ENCODE assay signal across 18 cellular contexts in genomic region chr1:2527553-2527860, GRCh38. TPM values are rescaled to one million over a fixed set of nuclear protein-coding genes. Genes with fewer than 3 reads are reported as not detected.
A peak's percentile ranks its signal among the peaks of the same experiment; 100 is the strongest.
DNase-seq lines count a peak whose midpoint lies in the region; ATAC-seq, FAIRE-seq and TF ChIP-seq lines count a peak whose summit lies in the region.
"Had no signal": no experiment of that assay in that cellular context is flagged by ENCODE, and none has a peak within 500 bp of the region (broad histone marks: within the 10 kb centered on the region; RNA-seq: fewer than 3 reads in every experiment).

No MANE protein-coding gene starts in this region.

- H4K20me1 ChIP-seq in HepG2 (ENCODE audit: insufficient read depth, low read length): peaks cover 26% of the 10 kb centered on the region

- peaks cover 11 to 18% of the 10 kb centered on the region in 2 donors for H3K27me3 Mint-ChIP-seq in CD8-positive, alpha-beta memory T cell

- no peaks in the 10 kb centered on the region for H3K9me3 Mint-ChIP-seq in CD8-positive, alpha-beta memory T cell
- H3K9me3 Mint-ChIP-seq: T-helper 2 cell treated with Interferon-gamma antibody and Interleukin-4, amounts not matched to agents 5 μg/mL and 100 μg/mL, for 36 hours had no signal

- no peak for ATAC-seq in HepG2

- no peak overlapping the region for H3K4me3 ChIP-seq in CD8-positive, alpha-beta memory T cell (ENCODE audit: low read length)
- H3K4me3 ChIP-seq in ascending aorta (peak overlapping the region in 1 of 2 donors; percentile 75), HepG2 (replicated peaks in 1 of 3; ENCODE audit: insufficient read depth in 1 of 3, low read depth in 2 of 3, low read length in 3 of 3) (peak overlapping the region in 1 of 3 experiments; percentile 96; a peak in 1 of 6 replicates), skin epidermis (no peak overlapping the region), WERI-Rb-1 (ENCODE audit: low read depth, low read length) (no peak overlapping the region)
- H3K4me3 ChIP-seq: colonic mucosa, smooth muscle cell had no signal

- TF ChIP-seq EP300 in HepG2 (IDR thresholded peaks at IDR 0.05; ENCODE audit: low read depth in 2 of 2, low read length in 2 of 2) (no peak), HepG2 (CRISPR knock-in tag; IDR thresholded peaks at IDR 0.05; ENCODE audit: borderline replicate concordance) (no peak)

- H2AFZ ChIP-seq in HepG2 (ENCODE audit: low read length): no peak overlapping the region

- DNase-seq in CD8-positive, alpha-beta memory T cell: no peak
- DNase-seq in ascending aorta (ENCODE audit: low spot score in 2 of 2) (no peak), HepG2 (ENCODE audit: low spot score) (no peak), WERI-Rb-1 (no peak), kidney glomerular epithelial cell (lab: John Stamatoyannopoulos, UW) (no peak), NOMO-1 treated with dmso at 0.1 percent for 144 hours (lab: John Stamatoyannopoulos, UW; ENCODE audit: unreplicated experiment) (no peak), D721Med (ENCODE audit: insufficient read length, low spot score) (no peak)
- DNase-seq: left lung, NCI-H1417 treated with DMSO at 0.1 percent for 48 hours had no signal

- in situ Hi-C loops in HepG2 (cut with HindIII; ENCODE audit: extremely low pct_ligation_motif_present, low pct_unique_long_range_greater_than_20kb): no loop called here

- no peaks in the 10 kb centered on the region for H3K36me3 ChIP-seq in CD8-positive, alpha-beta memory T cell (ENCODE audit: insufficient read depth, low read length)
- H3K36me3 ChIP-seq in ascending aorta: no peaks in the 10 kb centered on the region
- H3K36me3 ChIP-seq in HepG2 (replicated peaks in 1 of 2; ENCODE audit: control insufficient read depth in 1 of 2, insufficient read depth in 2 of 2, low read length in 2 of 2): peaks cover 0 to 1% of the 10 kb centered on the region in 2 experiments; a peak in 1 of 5 replicates
- H3K36me3 ChIP-seq in WERI-Rb-1: peaks cover 25% of the 10 kb centered on the region
- H3K36me3 ChIP-seq: colonic mucosa, left lung, pancreas had no signal

- H3K27ac ChIP-seq in CD8-positive, alpha-beta memory T cell (ENCODE audit: low read depth, low read length): no peak overlapping the region
- peak overlapping the region; percentile 20 to 46 for H3K27ac ChIP-seq in ascending aorta
- no peak overlapping the region for H3K27ac ChIP-seq in HepG2 (ENCODE audit: extremely low read length, insufficient read depth, low read length)
- H3K27ac ChIP-seq in skin epidermis: peak overlapping the region in 12 of 21 experiments; percentile 28 to 91 (median 82)
- no peak overlapping the region for H3K27ac ChIP-seq in WERI-Rb-1
- H3K27ac ChIP-seq: colonic mucosa, foreskin keratinocyte, left lung, pancreas, SJSA1 had no signal

- intact Hi-C loops in ascending aorta (cut with DNase I) (loop anchor here (2.0 to 5.0 kb wide), 2 partner anchors 115 to 335 kb away; partner anchors contain the start of gene FAAP20), HepG2 (cut with micrococcal nuclease; ENCODE audit: unreplicated experiment) (loop anchor here (2.0 kb wide), 1 partner anchor 19 kb away; no protein-coding TSS in a partner anchor)

- no peak for TF ChIP-seq RAD21 in HepG2 (CRISPR knock-in tag; IDR thresholded peaks at IDR 0.05)

- H3K27ac Mint-ChIP-seq in CD8-positive, alpha-beta memory T cell: no peak overlapping the region
- H3K27ac Mint-ChIP-seq: T-helper 2 cell treated with Interferon-gamma antibody and Interleukin-4, amounts not matched to agents 5 μg/mL and 100 μg/mL, for 36 hours had no signal

- peaks cover 0 to 12% (median 0%) of the 10 kb centered on the region in 3 donors for H3K36me3 Mint-ChIP-seq in CD8-positive, alpha-beta memory T cell

- no peak overlapping the region for H3K4me2 ChIP-seq in HepG2 (ENCODE audit: low read depth, low read length)

- H3K9ac ChIP-seq in HepG2 (ENCODE audit: insufficient read depth, low read depth, low read length): no peak overlapping the region

- no peak for TF ChIP-seq CTCF in ascending aorta (IDR thresholded peaks at IDR 0.05)
- TF ChIP-seq CTCF in HepG2 (CRISPR knock-in tag; IDR thresholded peaks at IDR 0.05): no peak
- TF ChIP-seq CTCF in WERI-Rb-1 (IDR thresholded peaks at IDR 0.05; ENCODE audit: low read depth, low read length): no peak
- TF ChIP-seq CTCF in D721Med (IDR thresholded peaks at IDR 0.05; ENCODE audit: insufficient read depth, missing control alignments): no peak

- no peaks in the 10 kb centered on the region for H3K9me3 ChIP-seq in CD8-positive, alpha-beta memory T cell (ENCODE audit: low read length)
- H3K9me3 ChIP-seq in ascending aorta (no peaks in the 10 kb centered on the region), HepG2 (ENCODE audit: low read length) (no peaks in the 10 kb centered on the region), WERI-Rb-1 (ENCODE audit: severe bottlenecking) (no peaks in the 10 kb centered on the region)
- H3K9me3 ChIP-seq: colonic mucosa, left lung, pancreas, SJSA1 had no signal

- peak overlapping the region in 6 of 7 donors; percentile 32 to 99 (median 90) for H3K4me3 Mint-ChIP-seq in CD8-positive, alpha-beta memory T cell

- H3K27me3 ChIP-seq in CD8-positive, alpha-beta memory T cell (ENCODE audit: insufficient read depth, low read length, poor library complexity, severe bottlenecking): peaks cover 18% of the 10 kb centered on the region
- no peaks in the 10 kb centered on the region for H3K27me3 ChIP-seq in ascending aorta
- peaks cover 14 to 50% of the 10 kb centered on the region in 2 experiments for H3K27me3 ChIP-seq in HepG2 (ENCODE audit: control insufficient read depth in 1 of 2, insufficient read depth in 2 of 2, low read length in 2 of 2)
- H3K27me3 ChIP-seq in WERI-Rb-1 (ENCODE audit: insufficient read depth, low read depth, severe bottlenecking): no peaks in the 10 kb centered on the region
- H3K27me3 ChIP-seq: foreskin keratinocyte had no signal

- TF ChIP-seq POLR2A in HepG2 (IDR thresholded peaks at IDR 0.05; ENCODE audit: insufficient read depth in 1 of 2, low read depth in 2 of 2, low read length in 2 of 2): no peak

- POLR2A ChIA-PET in CD8-positive, alpha-beta memory T cell (lab: Charles Lee): interaction anchor here (1.7 to 4.8 kb wide), 3 partner anchors 12 to 20 kb away, joined by 4 to 87 read pairs (median 6); no protein-coding TSS in a partner anchor
- POLR2A ChIA-PET in HepG2 (lab: Yijun Ruan, JAX): interaction anchor here (3.6 to 3.9 kb wide), 2 partner anchors 19 to 114 kb away, joined by 16 to 38 read pairs; partner anchors contain the start of gene PEX10

- BruUV-seq in HepG2 (replicated peaks; lab: Mats Ljungman, UMichigan): no TSS peak

- FAIRE-seq in HepG2 (lab: Jason Lieb, UNC) (no peak), D721Med (lab: Jason Lieb, UNC) (no peak)
- FAIRE-seq: endothelial cell of umbilical vein, pancreas had no signal

- H3K4me1 Mint-ChIP-seq in CD8-positive, alpha-beta memory T cell: peaks cover 37 to 58% (median 40%) of the 10 kb centered on the region in 3 donors

- CTCF ChIA-PET in CD8-positive, alpha-beta memory T cell (lab: Charles Lee): interaction anchor here (7.1 kb wide), 1 partner anchor 16 kb away, joined by 134 read pairs; no protein-coding TSS in a partner anchor
- CTCF ChIA-PET in HepG2 (lab: Yijun Ruan, JAX; ENCODE audit: low intra/inter-chr PET ratio, low total read pairs): no interaction called here

- H3K4me1 ChIP-seq in CD8-positive, alpha-beta memory T cell (ENCODE audit: insufficient read depth, low read length): peaks cover 57% of the 10 kb centered on the region
- peaks cover 37 to 63% of the 10 kb centered on the region in 2 donors for H3K4me1 ChIP-seq in ascending aorta
- H3K4me1 ChIP-seq in HepG2 (ENCODE audit: insufficient read depth, low read length): peaks cover 60% of the 10 kb centered on the region

- peaks cover 35% of the 10 kb centered on the region for H3K79me2 ChIP-seq in HepG2 (ENCODE audit: insufficient read depth, low read length)

- WGBS in HepG2 (ENCODE audit: low lambda C conversion rate): no CpG with 5 or more reads among the region's 4 CpGs

RNA-seq across cellular contexts. Expression of gene PANK4, which starts 1.1 kb away (rescaled TPM):
- 10 to 100 TPM; 40.3 to 46.3 TPM for total RNA-seq in CD8-positive, alpha-beta memory T cell
- 25.0 TPM for polyA plus RNA-seq in CD8-positive, alpha-beta memory T cell
- total RNA-seq in ascending aorta (80.5 TPM), HepG2 (2016; rRNA removed; fragmentation: Illumina TruSeq; extraction: Trizol) (9.2 and 19.3 TPM in 2 replicates)
- 15.2 and 19.7 TPM in 2 replicates for total RNA-seq in HepG2 (2016; cell fraction: cytosol; rRNA removed; fragmentation: Illumina TruSeq; extraction: Trizol; ENCODE audit: low read depth)
- total RNA-seq in HepG2 (2016; cell fraction: insoluble cytoplasmic fraction; rRNA removed; fragmentation: Illumina TruSeq; extraction: Trizol): 9.5 and 17.6 TPM in 2 replicates
- 5.3 and 5.7 TPM in 2 replicates for total RNA-seq in HepG2 (2016; cell fraction: membrane; rRNA removed; fragmentation: Illumina TruSeq; extraction: Trizol)
- total RNA-seq in HepG2 (2016; cell fraction: nucleus; rRNA removed; fragmentation: Illumina TruSeq; extraction: Trizol): 19.2 TPM in 2 replicates
- polyA plus RNA-seq in HepG2 (2011; rRNA removed): 17.2 and 17.4 TPM in 2 replicates
- 7.9 and 10.5 TPM in 2 replicates for polyA plus RNA-seq in HepG2 (2011; cell fraction: cytosol; rRNA removed)
- 84.3 and 91.7 TPM in 2 replicates for polyA plus RNA-seq in HepG2 (2011; cell fraction: nucleus; rRNA removed)
- 11.1 and 12.3 TPM in 2 replicates for polyA plus RNA-seq in HepG2 (2012)
- polyA plus RNA-seq in HepG2 (2016; cell fraction: cytosol; fragmentation: Illumina TruSeq; extraction: Trizol; ENCODE audit: low read depth): 0.83 and 1.3 TPM in 2 replicates
- 6.9 and 9.3 TPM in 2 replicates for polyA plus RNA-seq in HepG2 (2016; cell fraction: insoluble cytoplasmic fraction; fragmentation: Illumina TruSeq; extraction: Trizol; ENCODE audit: low read depth)
- 1.5 and 2.2 TPM in 2 replicates for polyA plus RNA-seq in HepG2 (2016; cell fraction: membrane; fragmentation: Illumina TruSeq; extraction: Trizol; ENCODE audit: low read depth)
- 33.9 and 43.9 TPM in 2 replicates for polyA plus RNA-seq in HepG2 (2016; cell fraction: nucleus; fragmentation: Illumina TruSeq; extraction: Trizol; ENCODE audit: insufficient read depth, low read depth)
- polyA minus RNA-seq in HepG2 (2011; rRNA and poly(A)+ RNA removed; ENCODE audit: low replicate concordance): 27.8 and 43.6 TPM in 2 replicates
- 14.8 and 18.2 TPM in 2 replicates for polyA minus RNA-seq in HepG2 (2011; cell fraction: cytosol; rRNA and poly(A)+ RNA removed)
- 56.7 and 65.1 TPM in 2 replicates for polyA minus RNA-seq in HepG2 (2011; cell fraction: nucleus; rRNA and poly(A)+ RNA removed)

RNA-seq across cellular contexts. Expression of gene HES5, which starts 2.6 kb away (rescaled TPM):
- total RNA-seq in CD8-positive, alpha-beta memory T cell: not detected
- polyA plus RNA-seq in CD8-positive, alpha-beta memory T cell: not detected
- not detected for total RNA-seq in ascending aorta
- not detected in 2 replicates for total RNA-seq in HepG2 (2016; rRNA removed; fragmentation: Illumina TruSeq; extraction: Trizol)
- total RNA-seq in HepG2 (2016; cell fraction: cytosol; rRNA removed; fragmentation: Illumina TruSeq; extraction: Trizol; ENCODE audit: low read depth): not detected in 2 replicates
- total RNA-seq in HepG2 (2016; cell fraction: insoluble cytoplasmic fraction; rRNA removed; fragmentation: Illumina TruSeq; extraction: Trizol): not detected in 2 replicates
- total RNA-seq in HepG2 (2016; cell fraction: membrane; rRNA removed; fragmentation: Illumina TruSeq; extraction: Trizol): not detected in 2 replicates
- total RNA-seq in HepG2 (2016; cell fraction: nucleus; rRNA removed; fragmentation: Illumina TruSeq; extraction: Trizol): not detected in 2 replicates
- 0.05 TPM in 1 of 2 replicates, not detected in the other for polyA plus RNA-seq in HepG2 (2011; rRNA removed)
- polyA plus RNA-seq in HepG2 (2011; cell fraction: cytosol; rRNA removed): not detected in 2 replicates
- polyA plus RNA-seq in HepG2 (2011; cell fraction: nucleus; rRNA removed): not detected in 2 replicates
- not detected in 2 replicates for polyA plus RNA-seq in HepG2 (2012)
- polyA plus RNA-seq in HepG2 (2016; cell fraction: cytosol; fragmentation: Illumina TruSeq; extraction: Trizol; ENCODE audit: low read depth): not detected in 2 replicates
- polyA plus RNA-seq in HepG2 (2016; cell fraction: insoluble cytoplasmic fraction; fragmentation: Illumina TruSeq; extraction: Trizol; ENCODE audit: low read depth): not detected in 2 replicates
- polyA plus RNA-seq in HepG2 (2016; cell fraction: membrane; fragmentation: Illumina TruSeq; extraction: Trizol; ENCODE audit: low read depth): not detected in 2 replicates
- not detected in 2 replicates for polyA plus RNA-seq in HepG2 (2016; cell fraction: nucleus; fragmentation: Illumina TruSeq; extraction: Trizol; ENCODE audit: insufficient read depth, low read depth)
- polyA minus RNA-seq in HepG2 (2011; rRNA and poly(A)+ RNA removed; ENCODE audit: low replicate concordance): not detected in 2 replicates
- not detected in 2 replicates for polyA minus RNA-seq in HepG2 (2011; cell fraction: cytosol; rRNA and poly(A)+ RNA removed)
- not detected in 2 replicates for polyA minus RNA-seq in HepG2 (2011; cell fraction: nucleus; rRNA and poly(A)+ RNA removed)
- total RNA-seq: endothelial cell of umbilical vein, SJSA1 had no signal
- polyA plus RNA-seq: aorta had no signal

RNA-seq across cellular contexts. Expression of gene TNFRSF14, which starts 28.7 kb away (rescaled TPM):
- total RNA-seq in CD8-positive, alpha-beta memory T cell: 100 to 1,000 TPM; 164 to 168 TPM
- 51.6 TPM for polyA plus RNA-seq in CD8-positive, alpha-beta memory T cell
- total RNA-seq in ascending aorta (141 TPM), HepG2 (2016; rRNA removed; fragmentation: Illumina TruSeq; extraction: Trizol) (6.2 and 11.9 TPM in 2 replicates)
- total RNA-seq in HepG2 (2016; cell fraction: cytosol; rRNA removed; fragmentation: Illumina TruSeq; extraction: Trizol; ENCODE audit: low read depth): 7.1 and 8.0 TPM in 2 replicates
- total RNA-seq in HepG2 (2016; cell fraction: insoluble cytoplasmic fraction; rRNA removed; fragmentation: Illumina TruSeq; extraction: Trizol): 5.5 and 13.2 TPM in 2 replicates
- total RNA-seq in HepG2 (2016; cell fraction: membrane; rRNA removed; fragmentation: Illumina TruSeq; extraction: Trizol): 10.5 and 12.4 TPM in 2 replicates
- 11.2 and 11.3 TPM in 2 replicates for total RNA-seq in HepG2 (2016; cell fraction: nucleus; rRNA removed; fragmentation: Illumina TruSeq; extraction: Trizol)
- polyA plus RNA-seq in HepG2 (2011; rRNA removed): 49.9 and 70.7 TPM in 2 replicates
- polyA plus RNA-seq in HepG2 (2011; cell fraction: cytosol; rRNA removed): 24.2 and 35.1 TPM in 2 replicates
- 534 and 601 TPM in 2 replicates for polyA plus RNA-seq in HepG2 (2011; cell fraction: nucleus; rRNA removed)
- polyA plus RNA-seq in HepG2 (2012): 20.3 and 22.1 TPM in 2 replicates
- polyA plus RNA-seq in HepG2 (2016; cell fraction: cytosol; fragmentation: Illumina TruSeq; extraction: Trizol; ENCODE audit: low read depth): 6.2 and 6.4 TPM in 2 replicates
- polyA plus RNA-seq in HepG2 (2016; cell fraction: insoluble cytoplasmic fraction; fragmentation: Illumina TruSeq; extraction: Trizol; ENCODE audit: low read depth): 5.6 and 7.2 TPM in 2 replicates
- 9.0 and 10.4 TPM in 2 replicates for polyA plus RNA-seq in HepG2 (2016; cell fraction: membrane; fragmentation: Illumina TruSeq; extraction: Trizol; ENCODE audit: low read depth)
- polyA plus RNA-seq in HepG2 (2016; cell fraction: nucleus; fragmentation: Illumina TruSeq; extraction: Trizol; ENCODE audit: insufficient read depth, low read depth): 35.7 and 39.2 TPM in 2 replicates
- 0.61 and 40.6 TPM in 2 replicates for polyA minus RNA-seq in HepG2 (2011; rRNA and poly(A)+ RNA removed; ENCODE audit: low replicate concordance)
- polyA minus RNA-seq in HepG2 (2011; cell fraction: cytosol; rRNA and poly(A)+ RNA removed): 12.6 and 13.8 TPM in 2 replicates
- polyA minus RNA-seq in HepG2 (2011; cell fraction: nucleus; rRNA and poly(A)+ RNA removed): 32.2 and 34.3 TPM in 2 replicates
- total RNA-seq: smooth muscle cell had no signal
- polyA plus RNA-seq: smooth muscle cell had no signal

RNA-seq across cellular contexts. Expression of gene PLCH2, which starts 51.4 kb away (rescaled TPM):
- 1 to 10 TPM; 2.5 TPM for total RNA-seq in CD8-positive, alpha-beta memory T cell
- 2.8 TPM for polyA plus RNA-seq in CD8-positive, alpha-beta memory T cell
- not detected for total RNA-seq in ascending aorta
- 0.14 and 0.15 TPM in 2 replicates for total RNA-seq in HepG2 (2016; rRNA removed; fragmentation: Illumina TruSeq; extraction: Trizol)
- under 0.01 TPM in 1 of 2 replicates, not detected in the other for total RNA-seq in HepG2 (2016; cell fraction: cytosol; rRNA removed; fragmentation: Illumina TruSeq; extraction: Trizol; ENCODE audit: low read depth)
- total RNA-seq in HepG2 (2016; cell fraction: insoluble cytoplasmic fraction; rRNA removed; fragmentation: Illumina TruSeq; extraction: Trizol): 0.12 and 0.22 TPM in 2 replicates
- 0.06 and 0.10 TPM in 2 replicates for total RNA-seq in HepG2 (2016; cell fraction: membrane; rRNA removed; fragmentation: Illumina TruSeq; extraction: Trizol)
- total RNA-seq in HepG2 (2016; cell fraction: nucleus; rRNA removed; fragmentation: Illumina TruSeq; extraction: Trizol): 0.19 and 0.22 TPM in 2 replicates
- 0.67 and 1.3 TPM in 2 replicates for polyA plus RNA-seq in HepG2 (2011; rRNA removed)
- polyA plus RNA-seq in HepG2 (2011; cell fraction: cytosol; rRNA removed): 0.32 and 0.78 TPM in 2 replicates
- 6.0 and 6.1 TPM in 2 replicates for polyA plus RNA-seq in HepG2 (2011; cell fraction: nucleus; rRNA removed)
- polyA plus RNA-seq in HepG2 (2012): 0.11 and 0.15 TPM in 2 replicates
- polyA plus RNA-seq in HepG2 (2016; cell fraction: cytosol; fragmentation: Illumina TruSeq; extraction: Trizol; ENCODE audit: low read depth): 0.05 TPM in 1 of 2 replicates, not detected in the other
- 0.10 and 0.20 TPM in 2 replicates for polyA plus RNA-seq in HepG2 (2016; cell fraction: insoluble cytoplasmic fraction; fragmentation: Illumina TruSeq; extraction: Trizol; ENCODE audit: low read depth)
- polyA plus RNA-seq in HepG2 (2016; cell fraction: membrane; fragmentation: Illumina TruSeq; extraction: Trizol; ENCODE audit: low read depth): 0.07 TPM in 1 of 2 replicates, not detected in the other
- polyA plus RNA-seq in HepG2 (2016; cell fraction: nucleus; fragmentation: Illumina TruSeq; extraction: Trizol; ENCODE audit: insufficient read depth, low read depth): 0.37 and 0.83 TPM in 2 replicates
- polyA minus RNA-seq in HepG2 (2011; rRNA and poly(A)+ RNA removed; ENCODE audit: low replicate concordance): 1.2 TPM in 1 of 2 replicates, not detected in the other
- polyA minus RNA-seq in HepG2 (2011; cell fraction: cytosol; rRNA and poly(A)+ RNA removed): 0.20 TPM in 1 of 2 replicates, not detected in the other
- 0.90 and 1.2 TPM in 2 replicates for polyA minus RNA-seq in HepG2 (2011; cell fraction: nucleus; rRNA and poly(A)+ RNA removed)
- polyA plus RNA-seq: aorta had no signal

RNA-seq across cellular contexts. Expression of gene PRXL2B, which starts 59.1 kb away (rescaled TPM):
- total RNA-seq in CD8-positive, alpha-beta memory T cell: 10 to 100 TPM; 41.3 to 45.5 TPM
- 23.2 TPM for polyA plus RNA-seq in CD8-positive, alpha-beta memory T cell
- 20.1 TPM for total RNA-seq in ascending aorta
- 14.1 and 16.8 TPM in 2 replicates for total RNA-seq in HepG2 (2016; rRNA removed; fragmentation: Illumina TruSeq; extraction: Trizol)
- total RNA-seq in HepG2 (2016; cell fraction: cytosol; rRNA removed; fragmentation: Illumina TruSeq; extraction: Trizol; ENCODE audit: low read depth): 3.3 and 4.6 TPM in 2 replicates
- total RNA-seq in HepG2 (2016; cell fraction: insoluble cytoplasmic fraction; rRNA removed; fragmentation: Illumina TruSeq; extraction: Trizol): 14.4 and 15.6 TPM in 2 replicates
- 9.8 and 9.9 TPM in 2 replicates for total RNA-seq in HepG2 (2016; cell fraction: membrane; rRNA removed; fragmentation: Illumina TruSeq; extraction: Trizol)
- 8.9 and 10.7 TPM in 2 replicates for total RNA-seq in HepG2 (2016; cell fraction: nucleus; rRNA removed; fragmentation: Illumina TruSeq; extraction: Trizol)
- 22.1 and 29.5 TPM in 2 replicates for polyA plus RNA-seq in HepG2 (2011; rRNA removed)
- polyA plus RNA-seq in HepG2 (2011; cell fraction: cytosol; rRNA removed): 24.7 and 29.1 TPM in 2 replicates
- polyA plus RNA-seq in HepG2 (2011; cell fraction: nucleus; rRNA removed): 72.9 and 75.2 TPM in 2 replicates
- 22.4 and 26.9 TPM in 2 replicates for polyA plus RNA-seq in HepG2 (2012)
- polyA plus RNA-seq in HepG2 (2016; cell fraction: cytosol; fragmentation: Illumina TruSeq; extraction: Trizol; ENCODE audit: low read depth): 4.6 and 4.8 TPM in 2 replicates
- polyA plus RNA-seq in HepG2 (2016; cell fraction: insoluble cytoplasmic fraction; fragmentation: Illumina TruSeq; extraction: Trizol; ENCODE audit: low read depth): 20.7 and 24.0 TPM in 2 replicates
- polyA plus RNA-seq in HepG2 (2016; cell fraction: membrane; fragmentation: Illumina TruSeq; extraction: Trizol; ENCODE audit: low read depth): 11.7 and 12.0 TPM in 2 replicates
- polyA plus RNA-seq in HepG2 (2016; cell fraction: nucleus; fragmentation: Illumina TruSeq; extraction: Trizol; ENCODE audit: insufficient read depth, low read depth): 24.3 and 25.8 TPM in 2 replicates
- 3.8 and 32.9 TPM in 2 replicates for polyA minus RNA-seq in HepG2 (2011; rRNA and poly(A)+ RNA removed; ENCODE audit: low replicate concordance)
- 16.2 and 16.4 TPM in 2 replicates for polyA minus RNA-seq in HepG2 (2011; cell fraction: cytosol; rRNA and poly(A)+ RNA removed)
- 5.8 and 7.5 TPM in 2 replicates for polyA minus RNA-seq in HepG2 (2011; cell fraction: nucleus; rRNA and poly(A)+ RNA removed)

Comparison
In these comparisons a context has a peak if more than half of its experiments do, and no peak if none do; other contexts are left out.
1. H3K27ac ChIP-seq: peak in ascending aorta (2 of 2) and skin epidermis (12 of 21); none in CD8-positive, alpha-beta memory T cell (single experiment), HepG2 (single experiment) and WERI-Rb-1 (single experiment).
2. RNA of gene TNFRSF14, which starts 28.7 kb away (total RNA-seq): 164 to 168 TPM in CD8-positive, alpha-beta memory T cell and 141 TPM in ascending aorta (single experiment); 5.5 to 13.2 TPM in HepG2; every median in the first group is over 10 times any median in the second.